In the genomic region with DNA sequence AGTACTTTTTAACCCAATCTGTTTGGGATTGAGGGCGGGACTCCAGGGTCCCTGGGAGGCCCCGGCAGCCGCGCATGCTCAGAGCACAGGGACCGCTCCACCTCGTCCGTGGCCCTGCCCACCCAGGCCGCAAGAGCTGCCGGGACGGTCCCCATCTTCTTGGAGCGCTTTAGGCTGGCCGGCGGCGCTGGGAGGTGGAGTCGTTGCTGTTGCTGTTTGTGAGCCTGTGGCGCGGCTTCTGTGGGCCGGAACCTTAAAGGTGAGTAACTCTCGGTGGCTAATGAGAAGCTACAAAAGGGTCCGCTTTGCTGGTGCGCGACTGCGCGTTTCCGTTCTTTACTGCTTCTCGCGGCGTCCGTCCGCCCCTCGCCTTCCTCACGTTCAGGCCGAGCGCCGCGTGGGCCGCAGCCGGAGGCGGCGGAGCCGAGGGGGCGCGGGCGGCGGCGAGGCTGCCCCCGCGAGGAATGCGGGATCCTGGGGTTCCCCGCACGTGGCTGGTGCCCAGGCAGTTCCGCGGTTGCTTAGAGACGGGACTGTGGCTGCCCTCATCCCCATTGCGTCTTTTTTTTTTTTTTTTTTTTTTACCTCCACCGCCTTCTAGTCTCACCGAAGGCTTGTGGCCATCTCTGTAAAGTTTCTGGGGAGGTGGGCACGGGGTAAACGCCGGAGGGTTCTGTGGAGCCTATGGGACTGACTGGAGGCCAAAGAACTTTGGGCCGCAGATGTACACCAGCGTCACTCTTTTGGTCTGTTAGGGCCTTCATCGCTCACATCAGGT, we compare ENCODE assay signal across 8 cellular contexts. TPM values are rescaled to one million over a fixed set of nuclear protein-coding genes. Genes with fewer than 3 reads are reported as not detected.
DNase-seq lines count a peak whose midpoint lies in the region; ATAC-seq and TF ChIP-seq lines count a peak whose summit lies in the region.

SSB (plus strand) TSS at position 154 of the 778 bp plus-strand sequence. CDS start 2,090 bp downstream, outside the sequence.

- H3K27ac ChIP-seq in ascending aorta, result peak within 1 kb of the TSS; percentile 67 to 82
- peak within 1 kb of the TSS; percentile 87 for H3K27ac ChIP-seq in right cardiac atrium (ENCODE audit: low read length)
- peak within 1 kb of the TSS; percentile 87 for H3K27ac ChIP-seq in vagina

- intact Hi-C loops in ascending aorta (cut with DNase I), result loop anchor here (1.0 to 2.0 kb wide), 2 partner anchors 25 to 104 kb away; partner anchors contain the start of genes CFAP210, METTL5 and PHOSPHO2
- intact Hi-C loops in right cardiac atrium (cut with DNase I), result no loop called here
- intact Hi-C loops in vagina (cut with DNase I), result no loop called here

- H3K36me3 ChIP-seq in ascending aorta (peaks cover 11 to 17% of the 10 kb centered on the region in 2 donors), vagina (peaks cover 0 to 4% of the 10 kb centered on the region in 2 donors)

- H3K9me3 ChIP-seq in ascending aorta (no peaks in the 10 kb centered on the region), right cardiac atrium (ENCODE audit: control insufficient read depth, low read length) (no peaks in the 10 kb centered on the region), vagina (no peaks in the 10 kb centered on the region)

- peak; percentile 98 for ATAC-seq in GM18498 (IDR thresholded peaks at IDR 0.05; ENCODE audit: unreplicated experiment)
- peak; percentile 97 for ATAC-seq in HG02885 (IDR thresholded peaks at IDR 0.05; ENCODE audit: poor library complexity, unreplicated experiment)
- peak; percentile 100 for ATAC-seq in right cardiac atrium

- no peaks in the 10 kb centered on the region for H3K27me3 ChIP-seq in ascending aorta
- no peaks in the 10 kb centered on the region for H3K27me3 ChIP-seq in right cardiac atrium (ENCODE audit: control insufficient read depth, insufficient read depth)
- no peaks in the 10 kb centered on the region for H3K27me3 ChIP-seq in vagina

- peak in 1 of 2 donors; percentile 80 for TF ChIP-seq POLR2A in vagina (IDR thresholded peaks at IDR 0.05)

- under 1% methylated on average over 63 of the region's 63 CpGs for WGBS in right cardiac atrium

- no peaks in the 10 kb centered on the region for H3K9me3 Mint-ChIP-seq in T-helper 2 cell treated with Interferon-gamma antibody and Interleukin-4, amounts not matched to agents 5 μg/mL and 100 μg/mL, for 36 hours

- peaks cover 21% of the 10 kb centered on the region for H3K4me1 Mint-ChIP-seq in T-helper 2 cell treated with Interferon-gamma antibody and Interleukin-4, amounts not matched to agents 5 μg/mL and 100 μg/mL, for 36 hours (ENCODE audit: low read depth)

- H3K4me1 ChIP-seq in ascending aorta (peaks cover 0 to 16% of the 10 kb centered on the region in 2 donors), right cardiac atrium (ENCODE audit: control insufficient read depth, insufficient read depth, low read length) (no peaks in the 10 kb centered on the region), vagina (peaks cover 29% of the 10 kb centered on the region)

- H3K27ac Mint-ChIP-seq in T-helper 2 cell treated with Interferon-gamma antibody and Interleukin-4, amounts not matched to agents 5 μg/mL and 100 μg/mL, for 36 hours, result peak within 1 kb of the TSS; percentile 87

- H3K27me3 Mint-ChIP-seq in T-helper 2 cell treated with Interferon-gamma antibody and Interleukin-4, amounts not matched to agents 5 μg/mL and 100 μg/mL, for 36 hours (ENCODE audit: low read depth), result peaks cover 12% of the 10 kb centered on the region

- H3K4me3 Mint-ChIP-seq in T-helper 2 cell treated with Interferon-gamma antibody and Interleukin-4, amounts not matched to agents 5 μg/mL and 100 μg/mL, for 36 hours, result peak within 1 kb of the TSS; percentile 89

- H3K4me3 ChIP-seq in ascending aorta, result peak within 1 kb of the TSS; percentile 56 to 81
- peak within 1 kb of the TSS; percentile 81 for H3K4me3 ChIP-seq in right cardiac atrium (ENCODE audit: low read length)
- peak within 1 kb of the TSS; percentile 71 to 82 for H3K4me3 ChIP-seq in vagina

- TF ChIP-seq CTCF in ascending aorta (IDR thresholded peaks at IDR 0.05) (no peak), vagina (IDR thresholded peaks at IDR 0.05) (no peak)

- H3K36me3 Mint-ChIP-seq in T-helper 2 cell treated with Interferon-gamma antibody and Interleukin-4, amounts not matched to agents 5 μg/mL and 100 μg/mL, for 36 hours (ENCODE audit: low read depth), result peaks cover 14% of the 10 kb centered on the region

- peak; percentile 47 for DNase-seq in NCI-H187 treated with DMSO at 0.1 percent for 48 hours (lab: John Stamatoyannopoulos, UW)
- peak; percentile 93 for DNase-seq in T-helper 2 cell treated with Interferon-gamma antibody and Interleukin-4, amounts not matched to agents 5 μg/mL and 100 μg/mL, for 36 hours (ENCODE audit: low spot score)
- DNase-seq in ascending aorta (ENCODE audit: low spot score in 2 of 2), result peak; percentile 47 to 95
- DNase-seq in right cardiac atrium, result peak; percentile 96 to 98 (median 98)
- DNase-seq in putamen (ENCODE audit: low spot score), result peak; percentile 94
- DNase-seq in vagina (ENCODE audit: extremely low spot score in 2 of 2), result peak in 1 of 2 donors; percentile 92

RNA-seq across cellular contexts. Expression of gene SSB, which starts in this region (rescaled TPM):
- total RNA-seq in ascending aorta (42.6 TPM), right cardiac atrium (10 to 100 TPM; 55.2 to 65.1 (median 59.5) TPM), vagina (47.1 TPM)
- polyA plus RNA-seq in right cardiac atrium, result 73.3 TPM
